In the genomic region with DNA sequence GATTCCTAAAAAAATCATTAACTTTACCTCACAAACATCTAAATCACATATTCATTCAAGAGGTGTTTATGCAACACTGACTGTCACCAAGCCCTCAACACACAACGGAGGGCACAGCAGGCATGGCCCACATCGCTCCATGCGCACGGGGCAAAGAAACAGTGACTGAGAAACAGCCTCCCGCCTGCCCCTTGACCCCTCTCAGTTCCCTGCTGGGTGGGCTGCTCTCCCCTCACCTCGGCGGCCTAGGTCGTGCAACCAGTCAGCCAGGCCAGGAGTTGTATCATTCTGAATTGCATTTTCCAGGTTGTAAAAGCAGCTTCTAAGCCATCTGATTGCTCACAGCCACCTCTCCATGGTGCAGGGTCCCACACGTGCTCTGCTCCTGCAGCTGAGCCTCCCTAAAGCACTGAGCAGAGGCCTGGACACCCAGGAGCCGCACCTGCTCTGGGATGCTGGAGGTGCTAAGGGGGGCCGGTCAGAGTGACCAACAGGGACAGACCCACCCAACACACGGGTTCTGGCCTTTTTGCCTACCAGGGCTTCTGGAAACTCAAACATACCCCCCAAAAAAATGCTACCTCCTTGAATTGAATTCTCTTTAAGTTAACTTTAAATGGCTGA, we compare ENCODE assay signal across 19 cellular contexts. TPM values are rescaled to one million over a fixed set of nuclear protein-coding genes. Genes with fewer than 3 reads are reported as not detected.
DNase-seq lines count a peak whose midpoint lies in the region; ATAC-seq and TF ChIP-seq lines count a peak whose summit lies in the region.
"Had no signal": no experiment of that assay in that cellular context is flagged by ENCODE, and none has a peak within 500 bp of the region (broad histone marks: within the 10 kb centered on the region; RNA-seq: fewer than 3 reads in every experiment).

No MANE protein-coding gene starts in this region.

- no peak for TF ChIP-seq POLR2A in GM18505 (IDR thresholded peaks at IDR 0.05; ENCODE audit: borderline replicate concordance, extremely low read depth, insufficient read depth, insufficient read length)

- H3K4me1 Mint-ChIP-seq in effector memory CD8-positive, alpha-beta T cell (ENCODE audit: low read depth in 2 of 2) = peaks cover 57 to 69% of the 10 kb centered on the region in 2 donors
- H3K4me1 Mint-ChIP-seq in nephron = peaks cover 37% of the 10 kb centered on the region

- 87% methylated on average over 12 of the region's 12 CpGs for WGBS in right cardiac atrium

- H3K27ac ChIP-seq in right cardiac atrium (ENCODE audit: low read length) (no peak overlapping the region), MM.1S (ENCODE audit: low read length) (no peak overlapping the region)
- H3K27ac ChIP-seq: KMS-11, RWPE1 had no signal

- peaks cover 5% of the 10 kb centered on the region for H3K4me1 ChIP-seq in right cardiac atrium (ENCODE audit: control insufficient read depth, insufficient read depth, low read length)
- H3K4me1 ChIP-seq in MM.1S (ENCODE audit: low read length) = peaks cover 24% of the 10 kb centered on the region

- no peak overlapping the region for H2AFZ ChIP-seq in MM.1S (ENCODE audit: low read length)

- intact Hi-C loops in left ventricle myocardium superior (cut with micrococcal nuclease) = no loop called here
- intact Hi-C loops in right cardiac atrium (cut with DNase I) = loop anchor here in 2 of 4 donors (5.0 kb wide), 1 partner anchor 109 kb away; no protein-coding TSS in a partner anchor

- H3K27ac Mint-ChIP-seq in effector memory CD8-positive, alpha-beta T cell = peak overlapping the region; percentile 31 to 41
- peak overlapping the region in 2 of 3 experiments; percentile 54 to 67 for H3K27ac Mint-ChIP-seq in nephron

- peaks cover 4% of the 10 kb centered on the region for H3K36me3 Mint-ChIP-seq in effector memory CD8-positive, alpha-beta T cell (ENCODE audit: insufficient read depth)
- no peaks in the 10 kb centered on the region for H3K36me3 Mint-ChIP-seq in nephron (ENCODE audit: low read depth)

- peaks cover 88% of the 10 kb centered on the region for H3K79me2 ChIP-seq in MM.1S (ENCODE audit: low read length)

- no peaks in the 10 kb centered on the region for H3K9me3 Mint-ChIP-seq in effector memory CD8-positive, alpha-beta T cell
- H3K9me3 Mint-ChIP-seq in nephron = no peaks in the 10 kb centered on the region

- DNase-seq in left ventricle myocardium superior (peak; percentile 15), right cardiac atrium (no peak), MM.1S (no peak), superior temporal gyrus (ENCODE audit: extremely low spot score) (no peak)
- DNase-seq in effector memory CD8-positive, alpha-beta T cell = no peak
- DNase-seq: C1 segment of cervical spinal cord, GDM1, GOT3, NCI-H1092, NCI-H2081 treated with DMSO at 0.1 percent for 48 hours, NCI-H510A, NCI-H82, PC-3 had no signal

- H3K27me3 ChIP-seq in right cardiac atrium (ENCODE audit: control insufficient read depth, insufficient read depth) (no peaks in the 10 kb centered on the region), MM.1S (replicated peaks; ENCODE audit: insufficient read depth, low read length) (no peaks in the 10 kb centered on the region)

- TF ChIP-seq CTCF in nephron (IDR thresholded peaks at IDR 0.05; ENCODE audit: unreplicated experiment in 3 of 3) = no peak
- no peak for TF ChIP-seq CTCF in MM.1S (IDR thresholded peaks at IDR 0.05; ENCODE audit: low read length)

- no peaks in the 10 kb centered on the region for H3K9me3 ChIP-seq in right cardiac atrium (ENCODE audit: control insufficient read depth, low read length)
- H3K9me3 ChIP-seq in MM.1S (replicated peaks; ENCODE audit: insufficient read depth, low read length) = no peaks in the 10 kb centered on the region

- no peak for ATAC-seq in left ventricle myocardium superior
- ATAC-seq in right cardiac atrium = no peak
- ATAC-seq in effector memory CD8-positive, alpha-beta T cell (replicated peaks) = no peak
- ATAC-seq in HG03342 (IDR thresholded peaks at IDR 0.05; ENCODE audit: unreplicated experiment) = no peak
- ATAC-seq in GM18505 (IDR thresholded peaks at IDR 0.05; ENCODE audit: unreplicated experiment) = no peak
- ATAC-seq: GM12878, PC-3 had no signal

- H3K27me3 Mint-ChIP-seq in effector memory CD8-positive, alpha-beta T cell = no peaks in the 10 kb centered on the region
- peaks cover 4% of the 10 kb centered on the region for H3K27me3 Mint-ChIP-seq in nephron (ENCODE audit: low read depth)

- H3K4me3 ChIP-seq in right cardiac atrium (ENCODE audit: low read length) (no peak overlapping the region), MM.1S (ENCODE audit: low read length) (no peak overlapping the region)
- H3K4me3 ChIP-seq: GM12878 had no signal

- H3F3A ChIP-seq in MM.1S (ENCODE audit: insufficient read depth, low read length) = peaks cover 20% of the 10 kb centered on the region

- H3K36me3 ChIP-seq in MM.1S (replicated peaks; ENCODE audit: insufficient read depth, low read length) = no peaks in the 10 kb centered on the region

- no peaks in the 10 kb centered on the region for H3K9me2 ChIP-seq in MM.1S (replicated peaks; ENCODE audit: insufficient read depth, low read length)

- no peak overlapping the region for H3K4me3 Mint-ChIP-seq in effector memory CD8-positive, alpha-beta T cell
- H3K4me3 Mint-ChIP-seq in nephron = no peak overlapping the region

- H4K20me1 ChIP-seq in MM.1S (ENCODE audit: insufficient read depth, low read length) = peaks cover 17% of the 10 kb centered on the region

- H3K4me2 ChIP-seq in MM.1S (ENCODE audit: low read depth, low read length) = no peak overlapping the region
- H3K4me2 ChIP-seq: KMS-11 had no signal

- H3K9ac ChIP-seq in MM.1S (ENCODE audit: low read length) = no peak overlapping the region
- H3K9ac ChIP-seq: KMS-11 had no signal

RNA-seq across cellular contexts. Expression of a gene that starts 37.9 kb away (rescaled TPM):
- total RNA-seq in left ventricle myocardium superior (11.2 TPM), right cardiac atrium (10 to 100 TPM in 1 of 4 donors, 1 to 10 TPM in 3; 7.0 to 13.6 (median 8.6) TPM)
- 3.8 TPM for polyA plus RNA-seq in right cardiac atrium
